ENCODE assay signal across 31 cellular contexts in genomic region chr17:61484174-61484573, GRCh38. TPM values are rescaled to one million over a fixed set of nuclear protein-coding genes. Genes with fewer than 3 reads are reported as not detected.
"Had no signal": no experiment of that assay in that cellular context is flagged by ENCODE, and none has a peak within 500 bp of the region (broad histone marks: within the 10 kb centered on the region; RNA-seq: fewer than 3 reads in every experiment).

No MANE protein-coding gene starts in this region.

- H3K27me3 ChIP-seq: adrenal gland, ascending aorta, foreskin keratinocyte, tibial artery had no signal

- H3K9me3 ChIP-seq: adrenal gland, ascending aorta, lower lobe of right lung, tibial artery had no signal

- H3K36me3 ChIP-seq: adrenal gland, ascending aorta, tibial artery had no signal

- H3K27ac ChIP-seq: adrenal gland, ascending aorta, foreskin keratinocyte, lower lobe of right lung, tibial artery had no signal

- H3K4me3 Mint-ChIP-seq: activated naive CD8-positive, alpha-beta T cell; activated T-cell treated with anti-CD3 and anti-CD28 coated beads, Interleukin-2, amount 50 U/mL, for 24 hours; activated T-helper 17 cell treated with anti-CD3 and anti-CD28 coated beads, Interleukin-2, amount 50 U/mL, for 72 hours; immature natural killer cell; naive thymus-derived CD4-positive, alpha-beta T cell; neural crest cell; WTC11 had no signal

- H3K4me3 ChIP-seq: adrenal gland, ascending aorta, lower lobe of right lung, tibial artery had no signal

- H3K4me1 Mint-ChIP-seq: activated T-helper 17 cell treated with anti-CD3 and anti-CD28 coated beads, Interleukin-2, amount 50 U/mL, for 72 hours; immature natural killer cell; naive thymus-derived CD4-positive, alpha-beta T cell had no signal

- DNase-seq: activated CD8-positive, alpha-beta memory T cell treated with anti-CD3 and anti-CD28 coated beads for 24 hours; activated CD8-positive, alpha-beta memory T cell treated with anti-CD3 and anti-CD28 coated beads, Interleukin-2, amount 50 U/mL, for 4 hours; activated naive CD4-positive, alpha-beta T cell; activated T-cell treated with anti-CD3 and anti-CD28 coated beads, Interleukin-2, amount 50 U/mL, for 24 hours; adrenal gland; central memory CD4-positive, alpha-beta T cell; dermis blood vessel endothelial cell; effector CD8-positive, alpha-beta T cell; foreskin keratinocyte; immature natural killer cell; lower lobe of right lung; mesendoderm; naive thymus-derived CD4-positive, alpha-beta T cell; occipital lobe; posterior cingulate gyrus; small intestine; stimulated activated CD4-positive, alpha-beta T cell treated with anti-CD3 and anti-CD28 coated beads, Interleukin-2, amount 100 ng/mL, for 48 hours; stimulated activated CD8-positive, alpha-beta memory T cell treated with anti-CD3 and anti-CD28 coated beads, Interleukin-4, amount 100 ng/mL, for 48 hours; stimulated activated naive CD4-positive, alpha-beta T cell; T-helper 9 cell; tibial artery had no signal

- H3K36me3 Mint-ChIP-seq: activated naive CD8-positive, alpha-beta T cell; immature natural killer cell; naive thymus-derived CD4-positive, alpha-beta T cell; WTC11 had no signal

- H3K27me3 Mint-ChIP-seq: activated naive CD8-positive, alpha-beta T cell; activated T-cell treated with anti-CD3 and anti-CD28 coated beads, Interleukin-2, amount 50 U/mL, for 24 hours; activated T-helper 17 cell treated with anti-CD3 and anti-CD28 coated beads, Interleukin-2, amount 50 U/mL, for 72 hours had no signal

- H3K27ac Mint-ChIP-seq: activated naive CD8-positive, alpha-beta T cell; activated T-cell treated with anti-CD3 and anti-CD28 coated beads, Interleukin-2, amount 50 U/mL, for 24 hours; activated T-helper 17 cell treated with anti-CD3 and anti-CD28 coated beads, Interleukin-2, amount 50 U/mL, for 72 hours; immature natural killer cell; naive thymus-derived CD4-positive, alpha-beta T cell; WTC11 had no signal

- H3K4me1 ChIP-seq: adrenal gland, ascending aorta, foreskin keratinocyte, lower lobe of right lung had no signal

- ATAC-seq: activated T-helper 17 cell treated with anti-CD3 and anti-CD28 coated beads, Interleukin-2, amount 50 U/mL, for 72 hours; foreskin keratinocyte; left lobe of liver; lower lobe of right lung; naive thymus-derived CD4-positive, alpha-beta T cell; sciatic nerve; WTC11 had no signal

- H3K9me3 Mint-ChIP-seq: activated T-cell treated with anti-CD3 and anti-CD28 coated beads, Interleukin-2, amount 50 U/mL, for 24 hours; activated T-helper 17 cell treated with anti-CD3 and anti-CD28 coated beads, Interleukin-2, amount 50 U/mL, for 72 hours; immature natural killer cell; naive thymus-derived CD4-positive, alpha-beta T cell; neural crest cell; WTC11 had no signal

RNA-seq across cellular contexts. Expression of gene TBX4, which starts 32.0 kb away (rescaled TPM):
- total RNA-seq: activated T-helper 17 cell treated with anti-CD3 and anti-CD28 coated beads, Interleukin-2, amount 50 U/mL, for 72 hours; ascending aorta; dermis blood vessel endothelial cell; foreskin keratinocyte; glomerular endothelial cell; kidney epithelial cell; left lobe of liver; naive thymus-derived CD4-positive, alpha-beta T cell; neural crest cell; occipital lobe; sciatic nerve; ureter; WTC11 had no signal
- polyA plus RNA-seq: immature natural killer cell; naive thymus-derived CD4-positive, alpha-beta T cell; small intestine had no signal
